ENCODE assay signal across 8 cellular contexts in genomic region chrX:114338870-114339269, GRCh38.
"Had no signal": no experiment of that assay in that cellular context is flagged by ENCODE, and none has a peak within 500 bp of the region (broad histone marks: within the 10 kb centered on the region; RNA-seq: fewer than 3 reads in every experiment).

No MANE protein-coding gene starts in this region.

- H3K4me1 ChIP-seq: HAP-1 had no signal

- H3K9me3 ChIP-seq: HAP-1 had no signal

- H3K4me3 ChIP-seq: HAP-1 had no signal

- DNase-seq: GOT3, H7, HFFc6, KG1 had no signal

- H3K36me3 ChIP-seq: HAP-1 had no signal

- ATAC-seq: HCT116, HepG2 had no signal

- FAIRE-seq: HepG2 had no signal

- H3K27ac ChIP-seq: HL-60 had no signal
